ENCODE assay signal across 10 cellular contexts in genomic region chr20:61253264-61253639, GRCh38. TPM values are rescaled to one million over a fixed set of nuclear protein-coding genes. Genes with fewer than 3 reads are reported as not detected.
A peak's percentile ranks its signal among the peaks of the same experiment; 100 is the strongest.
DNase-seq lines count a peak whose midpoint lies in the region; ATAC-seq, FAIRE-seq and TF ChIP-seq lines count a peak whose summit lies in the region.
"Had no signal": no experiment of that assay in that cellular context is flagged by ENCODE, and none has a peak within 500 bp of the region (broad histone marks: within the 10 kb centered on the region; RNA-seq: fewer than 3 reads in every experiment).

No MANE protein-coding gene starts in this region.

- no peak overlapping the region for H4K5ac ChIP-seq in H1 (ENCODE audit: insufficient read length, low read depth, low read length)

- peak overlapping the region; percentile 55; the same call in 1 of the 2 replicates for H2BK12ac ChIP-seq in H1 (ENCODE audit: low read depth, low read length)

- H3K4me3 ChIP-seq in AG04450 (ENCODE audit: low read depth, low read length) (peak overlapping the region; percentile 65), HUES48 (ENCODE audit: low read depth, low read length) (peak overlapping the region; percentile 68), H1 (ENCODE audit: extremely low read depth in 1 of 4, insufficient read depth in 2 of 4, low read depth in 3 of 4, low read length in 4 of 4) (peak overlapping the region; percentile 38 to 74 (median 52)), mesodermal cell (ENCODE audit: extremely low read depth, insufficient read depth, low read length, poor library complexity, severe bottlenecking) (peak overlapping the region; percentile 40)
- H3K4me3 ChIP-seq: lung had no signal

- no peak overlapping the region for H2BK5ac ChIP-seq in H1 (ENCODE audit: low read depth, low read length)

- peak; percentile 44 for TF ChIP-seq CTCF in AG04450 (IDR thresholded peaks at IDR 0.05; ENCODE audit: low read depth, low read length)
- TF ChIP-seq CTCF in H1 (IDR thresholded peaks at IDR 0.05; ENCODE audit: control extremely low read depth in 1 of 3, insufficient read depth in 1 of 3, low read depth in 1 of 3, low read length in 3 of 3): peak; percentile 10 to 40 (median 34)

- no peak for ATAC-seq in HG02884 (IDR thresholded peaks at IDR 0.05; ENCODE audit: unreplicated experiment)
- ATAC-seq in activated T-helper 17 cell treated with anti-CD3 and anti-CD28 coated beads, Interleukin-2, amount 50 U/mL, for 72 hours (replicated peaks): no peak

- no peak for TF ChIP-seq EP300 in H1 (IDR thresholded peaks at IDR 0.05; ENCODE audit: borderline replicate concordance in 1 of 2, low read depth in 2 of 2, low read length in 2 of 2)

- H3K9ac ChIP-seq in HUES48 (ENCODE audit: low read depth, low read length) (no peak overlapping the region), H1 (replicated peaks in 1 of 4; ENCODE audit: extremely low read depth in 1 of 4, low read depth in 3 of 4, low read length in 3 of 4) (no peak overlapping the region)

- H2BK20ac ChIP-seq in H1 (ENCODE audit: low read length): no peak overlapping the region

- no peaks in the 10 kb centered on the region for H3K9me3 Mint-ChIP-seq in activated T-helper 17 cell treated with anti-CD3 and anti-CD28 coated beads, Interleukin-2, amount 50 U/mL, for 72 hours

- no peak overlapping the region for H2BK15ac ChIP-seq in H1 (ENCODE audit: low read length)

- no peak overlapping the region for H3K4me3 Mint-ChIP-seq in activated T-helper 17 cell treated with anti-CD3 and anti-CD28 coated beads, Interleukin-2, amount 50 U/mL, for 72 hours

- no peaks in the 10 kb centered on the region for H3K9me3 ChIP-seq in AG04450 (ENCODE audit: control insufficient read depth, insufficient read depth, low read length)
- H3K9me3 ChIP-seq in HUES48 (ENCODE audit: control insufficient read depth, insufficient read depth, low read length): no peaks in the 10 kb centered on the region
- no peaks in the 10 kb centered on the region for H3K9me3 ChIP-seq in H1 (ENCODE audit: insufficient read depth in 2 of 2, low read depth in 1 of 2, low read length in 1 of 2)
- H3K9me3 ChIP-seq in mesodermal cell (ENCODE audit: control insufficient read depth, low read length): no peaks in the 10 kb centered on the region

- no peaks in the 10 kb centered on the region for H3K36me3 Mint-ChIP-seq in activated T-helper 17 cell treated with anti-CD3 and anti-CD28 coated beads, Interleukin-2, amount 50 U/mL, for 72 hours (ENCODE audit: low read depth)

- H3K27ac ChIP-seq in AG04450 (ENCODE audit: low read depth, low read length) (no peak overlapping the region), HUES48 (ENCODE audit: low read depth, low read length) (no peak overlapping the region), H1 (ENCODE audit: low read depth, low read length) (no peak overlapping the region), mesodermal cell (ENCODE audit: low read depth, low read length, severe bottlenecking) (no peak overlapping the region)

- no peak overlapping the region for H3K14ac ChIP-seq in H1 (ENCODE audit: insufficient read length)

- POLR2A ChIA-PET in AG04450 (lab: Yijun Ruan, JAX): interaction anchor here (0.7 to 0.8 kb wide), 2 partner anchors 67 kb away, joined by 3 read pairs; no protein-coding TSS in a partner anchor
- POLR2A ChIA-PET in H1 (lab: Charles Lee; ENCODE audit: partially characterized antibody): interaction anchor here (1.3 kb wide), 1 partner anchor 15 kb away, joined by 3 read pairs; no protein-coding TSS in a partner anchor

- CTCF ChIA-PET in AG04450 (lab: Charles Lee) (interaction anchor here (0.8 to 7.6 kb wide), 8 partner anchors 10 to 1196 kb away, joined by 3 to 63 read pairs (median 4); no protein-coding TSS in a partner anchor), H1 (lab: Charles Lee; ENCODE audit: partially characterized antibody) (interaction anchor here (0.9 to 7.2 kb wide), 10 partner anchors 9 to 404 kb away, joined by 3 to 39 read pairs (median 4); no protein-coding TSS in a partner anchor)

- no peaks in the 10 kb centered on the region for H3K79me2 ChIP-seq in H1 (ENCODE audit: control insufficient read depth in 1 of 2, insufficient read depth in 2 of 2, low read length in 2 of 2)

- 1% methylated on average over 26 of the region's 51 CpGs; no CpG with 5 or more reads in 1 of the 2 experiments for WGBS in H1 (ENCODE audit: extremely low coverage in 1 of 2, insufficient coverage in 1 of 2, insufficient read length in 1 of 2, insufficient replicate concordance in 2 of 2, low coverage in 1 of 2, low lambda C conversion rate in 2 of 2, missing lambda C conversion rate in 1 of 2), 2 experiments
- 0 to 1% methylated on average over 45 to 46 of the region's 51 CpGs for WGBS in mesodermal cell (ENCODE audit: insufficient coverage in 2 of 2), 2 experiments

- H3K4ac ChIP-seq in H1 (replicated peaks; ENCODE audit: insufficient read length, low read depth, low read length): no peak overlapping the region

- H3K23me2 ChIP-seq in H1 (ENCODE audit: low read depth, low read length): peaks cover 16% of the 10 kb centered on the region; the same call in 1 of the 2 replicates

- H3K4me1 Mint-ChIP-seq in activated T-helper 17 cell treated with anti-CD3 and anti-CD28 coated beads, Interleukin-2, amount 50 U/mL, for 72 hours: no peaks in the 10 kb centered on the region

- H3K36me3 ChIP-seq in HUES48 (ENCODE audit: control insufficient read depth, insufficient read depth, low read length) (no peaks in the 10 kb centered on the region), H1 (ENCODE audit: control insufficient read depth in 2 of 4, insufficient read depth in 4 of 4, low read length in 3 of 4) (peaks cover 0 to 5% (median 2%) of the 10 kb centered on the region in 4 experiments; a peak in 1 of 8 replicates), mesodermal cell (ENCODE audit: control insufficient read depth, insufficient read depth, low read length) (no peaks in the 10 kb centered on the region)

- no peak for FAIRE-seq in H1 (lab: Jason Lieb, UNC)

- no peak overlapping the region for H2BK120ac ChIP-seq in H1 (replicated peaks; ENCODE audit: low read depth, low read length)

- no peak overlapping the region for H3K27ac Mint-ChIP-seq in activated T-helper 17 cell treated with anti-CD3 and anti-CD28 coated beads, Interleukin-2, amount 50 U/mL, for 72 hours

- H3K27me3 Mint-ChIP-seq in activated T-helper 17 cell treated with anti-CD3 and anti-CD28 coated beads, Interleukin-2, amount 50 U/mL, for 72 hours: peaks cover 54% of the 10 kb centered on the region

- no peak overlapping the region for H2AK5ac ChIP-seq in H1 (ENCODE audit: low read depth, low read length)

- H3K18ac ChIP-seq in H1 (ENCODE audit: extremely low read depth, low read length): no peak overlapping the region

- no peak overlapping the region for H4K8ac ChIP-seq in H1 (ENCODE audit: extremely low read depth, insufficient read depth, low read length)

- no peak; a peak in 1 of 4 replicates for TF ChIP-seq RAD21 in H1 (IDR thresholded peaks at IDR 0.05 in 1 of 2, conservative IDR thresholded peaks at IDR 0.05 in 1 of 2; ENCODE audit: low read depth in 2 of 2, low read length in 2 of 2)

- no peaks in the 10 kb centered on the region for H3K79me1 ChIP-seq in H1 (ENCODE audit: low read depth, low read length)

- H3K56ac ChIP-seq in H1 (replicated peaks; ENCODE audit: insufficient read length, low read depth, low read length): no peak overlapping the region

- no peak overlapping the region for H2AFZ ChIP-seq in H1 (ENCODE audit: low read length)

- H3K4me1 ChIP-seq in HUES48 (ENCODE audit: control insufficient read depth, insufficient read depth, low read length) (peaks cover 19% of the 10 kb centered on the region), H1 (replicated peaks in 1 of 4; ENCODE audit: control insufficient read depth in 3 of 4, insufficient read depth in 4 of 4, low read length in 3 of 4) (peaks cover 0 to 24% (median 6%) of the 10 kb centered on the region in 4 experiments; a peak in 5 of 7 replicates), mesodermal cell (ENCODE audit: control insufficient read depth, insufficient read depth, low read length, poor library complexity, severe bottlenecking) (peaks cover 14% of the 10 kb centered on the region)

- H3K27me3 ChIP-seq in AG04450 (ENCODE audit: control insufficient read depth, insufficient read depth, low read length) (peaks cover 21% of the 10 kb centered on the region), HUES48 (ENCODE audit: control insufficient read depth, insufficient read depth, low read length) (peaks cover 83% of the 10 kb centered on the region), H1 (replicated peaks in 1 of 4; ENCODE audit: control insufficient read depth in 3 of 4, extremely low read depth in 1 of 4, insufficient read depth in 3 of 4, low read length in 3 of 4) (peaks cover 16 to 72% (median 57%) of the 10 kb centered on the region in 4 experiments)

- H4K91ac ChIP-seq in H1 (replicated peaks; ENCODE audit: insufficient read length, low read length): no peak overlapping the region

- H3K4me2 ChIP-seq in H1 (ENCODE audit: insufficient read depth in 1 of 2, low read depth in 2 of 2, low read length in 2 of 2): peak overlapping the region; percentile 92 to 98

- H4K20me1 ChIP-seq in H1 (replicated peaks in 1 of 2; ENCODE audit: control insufficient read depth in 1 of 2, insufficient read depth in 2 of 2, low read length in 2 of 2): peaks cover 0 to 5% of the 10 kb centered on the region in 2 experiments

- no peak overlapping the region for H3K23ac ChIP-seq in H1 (ENCODE audit: insufficient read length)

- TF ChIP-seq POLR2A in H1 (IDR thresholded peaks at IDR 0.05; ENCODE audit: control extremely low read depth in 1 of 2, low read depth in 2 of 2, low read length in 2 of 2): no peak

- DNase-seq in AG04450 (ENCODE audit: low read depth, low spot score): no peak
- DNase-seq in H1 (ENCODE audit: low read depth in 1 of 2, low spot score in 2 of 2): peak in 1 of 2 experiments; percentile 65
- no peak for DNase-seq in NCI-H187 treated with DMSO at 0.1 percent for 48 hours (lab: John Stamatoyannopoulos, UW)
- no peak for DNase-seq in LoVo (ENCODE audit: low spot score)
- DNase-seq: GDM1 had no signal

TF ChIP-seq in H1, 55 proteins besides CTCF, POLR2A, EP300 and RAD21 (continues in another document):
- peak; percentile 50; the same call in 1 of the 2 replicates for TF ChIP-seq SUZ12 (IDR thresholded peaks at IDR 0.05; ENCODE audit: low read length)

RNA-seq across cellular contexts. Expression of gene CDH4, which starts 1.2 kb away (rescaled TPM):
- 1.6 and 2.1 TPM in 2 replicates for polyA plus RNA-seq in AG04450 (2011; rRNA removed)
- polyA minus RNA-seq in AG04450 (2011; rRNA and poly(A)+ RNA removed): 3.6 and 4.5 TPM in 2 replicates
- 7.4 and 7.9 TPM in 2 replicates for total RNA-seq in H1 (2021; fragmentation: NEBNext Ultra II Directional; extraction: Animal tissue kit (Norgen Biotek cat#: 25700))
- 4.3 and 6.4 TPM in 2 replicates for polyA plus RNA-seq in H1 (2011; rRNA removed)
- 3.2 TPM for polyA plus RNA-seq in H1 (2011; cell fraction: cytosol; rRNA removed)
- 6.0 TPM for polyA plus RNA-seq in H1 (2011; cell fraction: nucleus; rRNA removed)
- polyA plus RNA-seq in H1 (2012, experiment 1 of 2): 4.9 to 8.0 TPM (median 7.3 TPM) in 4 replicates
- polyA plus RNA-seq in H1 (2012, experiment 2 of 2): 5.8 TPM
- polyA plus RNA-seq in H1 (2013, experiment 1 of 2): 8.3 TPM
- polyA plus RNA-seq in H1 (2013, experiment 2 of 2): 7.3 TPM
- polyA minus RNA-seq in H1 (2011; rRNA and poly(A)+ RNA removed): 6.3 and 6.4 TPM in 2 replicates
- polyA minus RNA-seq in H1 (2011; cell fraction: cytosol; rRNA and poly(A)+ RNA removed): 7.4 TPM
- 5.2 TPM for polyA minus RNA-seq in H1 (2011; cell fraction: nucleus; rRNA and poly(A)+ RNA removed)
- 2.6 TPM for polyA plus RNA-seq in mesodermal cell (2013, experiment 1 of 2)
- polyA plus RNA-seq in mesodermal cell (2013, experiment 2 of 2): 1.5 TPM
- under 1 TPM; 0.29 to 0.45 TPM for total RNA-seq in activated T-helper 17 cell treated with anti-CD3 and anti-CD28 coated beads, Interleukin-2, amount 50 U/mL, for 72 hours
